In genomic region chr6:46276571-46277142, GRCh38 we compare ENCODE assay signal across 16 cellular contexts.
A peak's percentile ranks its signal among the peaks of the same experiment; 100 is the strongest.
DNase-seq lines count a peak whose midpoint lies in the region; ATAC-seq and TF ChIP-seq lines count a peak whose summit lies in the region.
"Had no signal": no experiment of that assay in that cellular context is flagged by ENCODE, and none has a peak within 500 bp of the region (broad histone marks: within the 10 kb centered on the region; RNA-seq: fewer than 3 reads in every experiment).

No MANE protein-coding gene starts in this region.

- BruUV-seq in PC-3 (replicated peaks; lab: Mats Ljungman, UMichigan): no TSS peak

- H4K20me1 ChIP-seq in PC-3 (ENCODE audit: low read length): no peaks in the 10 kb centered on the region
- H4K20me1 ChIP-seq: BLaER1 treated with 17β-estradiol and CSF1 and Interleukin-3, amounts not matched to agents 10 nM and 100 nM had no signal

- H3K4me3 ChIP-seq in PC-3 (ENCODE audit: low read length): no peak overlapping the region
- H3K4me3 ChIP-seq: BLaER1 treated with 17β-estradiol and CSF1 and Interleukin-3, amounts not matched to agents 10 nM and 100 nM; GM12878; HAP-1 had no signal

- no peaks in the 10 kb centered on the region for H3K9me2 ChIP-seq in PC-3 (replicated peaks; ENCODE audit: low read length)

- no peaks in the 10 kb centered on the region for H3K36me3 ChIP-seq in PC-3 (ENCODE audit: low read depth, low read length)
- H3K36me3 ChIP-seq: BLaER1 treated with 17β-estradiol and CSF1 and Interleukin-3, amounts not matched to agents 10 nM and 100 nM; HAP-1 had no signal

- peak; percentile 34 for DNase-seq in Ammon's horn (ENCODE audit: low spot score)
- peak; percentile 86 for DNase-seq in pons (ENCODE audit: low spot score)
- no peak for DNase-seq in PC-3
- no peak for DNase-seq in COR-L47 (lab: John Stamatoyannopoulos, UW)
- DNase-seq: 8988T; AML-193; CD4-positive, CD25-positive, alpha-beta regulatory T cell; DMS79 had no signal

- no peaks in the 10 kb centered on the region for H3K4me1 ChIP-seq in PC-3 (ENCODE audit: insufficient read depth, low read length)
- H3K4me1 ChIP-seq: BLaER1 treated with 17β-estradiol and CSF1 and Interleukin-3, amounts not matched to agents 10 nM and 100 nM; HAP-1 had no signal

- H2AFZ ChIP-seq in PC-3 (ENCODE audit: low read length): no peak overlapping the region

- no peak overlapping the region for H3K4me2 ChIP-seq in PC-3 (ENCODE audit: low read length)
- H3K4me2 ChIP-seq: BLaER1 treated with 17β-estradiol and CSF1 and Interleukin-3, amounts not matched to agents 10 nM and 100 nM had no signal

- no peaks in the 10 kb centered on the region for H3K9me3 ChIP-seq in PC-3 (ENCODE audit: low read length)
- H3K9me3 ChIP-seq: BLaER1 treated with 17β-estradiol and CSF1 and Interleukin-3, amounts not matched to agents 10 nM and 100 nM; HAP-1 had no signal

- ATAC-seq in GM19395 (IDR thresholded peaks at IDR 0.05; ENCODE audit: unreplicated experiment) (no peak), HG02571 (IDR thresholded peaks at IDR 0.05; ENCODE audit: unreplicated experiment) (no peak), PC-3 (no peak)
- ATAC-seq: GM12878, HepG2 had no signal

- intact Hi-C loops in PC-3 (cut with micrococcal nuclease): no loop called here

- H3K9ac ChIP-seq in PC-3 (ENCODE audit: low read length): no peak overlapping the region
- H3K9ac ChIP-seq: BLaER1 treated with 17β-estradiol and CSF1 and Interleukin-3, amounts not matched to agents 10 nM and 100 nM had no signal

- no peaks in the 10 kb centered on the region for H3K27me3 ChIP-seq in layer of hippocampus (ENCODE audit: control insufficient read depth, insufficient read depth, low read length)
- peaks cover 38% of the 10 kb centered on the region for H3K27me3 ChIP-seq in PC-3 (ENCODE audit: low read length)
- H3K27me3 ChIP-seq: BLaER1 treated with 17β-estradiol and CSF1 and Interleukin-3, amounts not matched to agents 10 nM and 100 nM had no signal

- CTCF ChIA-PET in PC-3 (lab: Charles Lee): no interaction called here

- H3F3A ChIP-seq in PC-3 (ENCODE audit: low read length, unreplicated experiment): no peaks in the 10 kb centered on the region

- no peaks in the 10 kb centered on the region for H3K79me2 ChIP-seq in PC-3 (ENCODE audit: low read length)

- TF ChIP-seq CTCF in PC-3 (conservative IDR thresholded peaks at IDR 0.05; ENCODE audit: low read depth, low read length): no peak

- H3K27ac ChIP-seq in cingulate gyrus (ENCODE audit: low read depth, low read length) (peak overlapping the region; percentile 31), layer of hippocampus (ENCODE audit: low read depth, low read length) (peak overlapping the region; percentile 69), PC-3 (ENCODE audit: low read length) (no peak overlapping the region)
- H3K27ac ChIP-seq: BLaER1 treated with 17β-estradiol and CSF1 and Interleukin-3, amounts not matched to agents 10 nM and 100 nM had no signal

- POLR2A ChIA-PET in PC-3 (lab: Charles Lee; ENCODE audit: unreplicated experiment): no interaction called here

Comparison
In these comparisons a context has a peak if more than half of its experiments do, and no peak if none do; other contexts are left out.
1. DNase-seq: peak in Ammon's horn (single experiment) and pons (single experiment); none in PC-3 (single experiment) and COR-L47 (single experiment).